ENCODE assay signal across 18 cellular contexts in the genomic region with DNA sequence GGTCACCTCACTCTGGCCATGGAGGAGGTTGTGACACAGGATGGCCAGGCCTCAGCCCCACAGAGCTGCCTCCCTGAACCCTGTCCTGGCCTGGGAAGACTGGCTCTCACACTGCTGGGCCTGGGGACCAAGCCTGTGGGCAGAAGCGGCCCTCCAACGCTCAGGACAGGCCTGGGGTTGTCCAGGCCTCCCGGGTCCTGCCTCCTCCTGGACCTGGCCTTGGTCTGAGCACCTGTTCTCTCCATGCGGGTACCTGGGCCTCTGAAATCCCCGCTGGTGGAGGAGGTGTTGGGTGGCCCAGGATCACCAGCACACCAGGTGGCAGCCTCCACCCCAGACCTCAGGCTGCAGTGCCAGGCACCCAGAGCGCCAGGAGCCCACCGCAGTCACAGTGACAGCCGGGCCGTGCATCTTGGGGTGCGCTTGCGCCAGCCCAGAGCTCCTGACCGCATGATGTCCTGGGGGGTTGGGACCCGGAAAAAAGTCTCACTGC. TPM values are rescaled to one million over a fixed set of nuclear protein-coding genes. Genes with fewer than 3 reads are reported as not detected.
A peak's percentile ranks its signal among the peaks of the same experiment; 100 is the strongest.
DNase-seq lines count a peak whose midpoint lies in the region; ATAC-seq and TF ChIP-seq lines count a peak whose summit lies in the region.
"Had no signal": no experiment of that assay in that cellular context is flagged by ENCODE, and none has a peak within 500 bp of the region (broad histone marks: within the 10 kb centered on the region; RNA-seq: fewer than 3 reads in every experiment).

No MANE protein-coding gene starts in this region.

- no peak overlapping the region for H3K9ac ChIP-seq in OCI-LY1 (ENCODE audit: low read length)

- no peaks in the 10 kb centered on the region for H3K9me2 ChIP-seq in OCI-LY1 (ENCODE audit: low read depth, low read length)

- no peak for TF ChIP-seq POLR2A in stomach (IDR thresholded peaks at IDR 0.05)

- H3K36me3 ChIP-seq in right atrium auricular region (no peaks in the 10 kb centered on the region), OCI-LY1 (ENCODE audit: insufficient read depth, low read length) (no peaks in the 10 kb centered on the region; the same call in 1 of the 2 replicates), stomach (no peaks in the 10 kb centered on the region)
- no peaks in the 10 kb centered on the region for H3K36me3 ChIP-seq in effector memory CD4-positive, alpha-beta T cell (ENCODE audit: control insufficient read depth, insufficient read depth, low read length)
- H3K36me3 ChIP-seq: adrenal gland had no signal

- no peak for ATAC-seq in right cardiac atrium
- ATAC-seq in activated T-cell treated with anti-CD3 and anti-CD28 coated beads, Interleukin-2, amount 50 U/mL, for 4 hours: no peak

- DNase-seq in right atrium auricular region (ENCODE audit: low spot score) (no peak), right cardiac atrium (no peak), stomach (no peak), hepatic stellate cell (ENCODE audit: low spot score) (no peak), activated T-cell treated with anti-CD3 and anti-CD28 coated beads for 4 hours (no peak)
- DNase-seq in effector memory CD4-positive, alpha-beta T cell: no peak
- DNase-seq in activated T-cell treated with anti-CD3 and anti-CD28 coated beads, Interleukin-2, amount 50 U/mL, for 4 hours: no peak
- DNase-seq: adrenal gland; AML-193; cerebellar nuclear complex; DND-41; foreskin melanocyte; GOT3; MM.1S; NCI-H524 treated with DMSO at 0.1 percent for 48 hours; stimulated activated CD4-positive, alpha-beta T cell treated with anti-CD3 and anti-CD28 coated beads, Interleukin-15, amount 100 ng/mL, for 24 hours had no signal

- H3K4me3 ChIP-seq in right atrium auricular region (no peak overlapping the region), right cardiac atrium (ENCODE audit: low read length) (no peak overlapping the region), OCI-LY1 (ENCODE audit: low read depth, low read length, poor library complexity, severe bottlenecking) (no peak overlapping the region), stomach (peak overlapping the region in 1 of 4 donors; percentile 6)
- no peak overlapping the region for H3K4me3 ChIP-seq in effector memory CD4-positive, alpha-beta T cell (ENCODE audit: insufficient read depth, low read depth, low read length, poor library complexity, severe bottlenecking)
- H3K4me3 ChIP-seq: adrenal gland had no signal

- intact Hi-C loops in right cardiac atrium (cut with DNase I): no loop called here
- intact Hi-C loops in stomach (cut with DNase I; ENCODE audit: low total_unique reads): no loop called here

- TF ChIP-seq CTCF in right atrium auricular region (IDR thresholded peaks at IDR 0.05): no peak
- TF ChIP-seq CTCF in OCI-LY1 (IDR thresholded peaks at IDR 0.05; ENCODE audit: low read length): no peak
- no peak for TF ChIP-seq CTCF in stomach (IDR thresholded peaks at IDR 0.05)

- H3K9me3 ChIP-seq in right atrium auricular region (no peaks in the 10 kb centered on the region), right cardiac atrium (ENCODE audit: control insufficient read depth, low read length) (no peaks in the 10 kb centered on the region), OCI-LY1 (ENCODE audit: low read length) (no peaks in the 10 kb centered on the region), stomach (no peaks in the 10 kb centered on the region)
- H3K9me3 ChIP-seq in effector memory CD4-positive, alpha-beta T cell (ENCODE audit: control insufficient read depth, low read length): no peaks in the 10 kb centered on the region
- H3K9me3 ChIP-seq: adrenal gland had no signal

- no peaks in the 10 kb centered on the region for H3K27me3 Mint-ChIP-seq in activated T-cell treated with anti-CD3 and anti-CD28 coated beads, Interleukin-2, amount 50 U/mL, for 4 hours (ENCODE audit: low read depth)
- H3K27me3 Mint-ChIP-seq: progenitor cell of endocrine pancreas had no signal

- no peak overlapping the region for H3K4me3 Mint-ChIP-seq in activated T-cell treated with anti-CD3 and anti-CD28 coated beads, Interleukin-2, amount 50 U/mL, for 4 hours

- no peak for TF ChIP-seq EP300 in stomach (IDR thresholded peaks at IDR 0.05)

- no peaks in the 10 kb centered on the region for H3K79me2 ChIP-seq in OCI-LY1 (ENCODE audit: insufficient read depth, low read length)

- H3F3A ChIP-seq in OCI-LY1 (ENCODE audit: insufficient read depth, low read length): no peaks in the 10 kb centered on the region

- H3K27ac ChIP-seq in right atrium auricular region: peak overlapping the region; percentile 17 to 39
- no peak overlapping the region for H3K27ac ChIP-seq in right cardiac atrium (ENCODE audit: low read length)
- H3K27ac ChIP-seq in OCI-LY1 (ENCODE audit: low read depth, low read length, poor library complexity, severe bottlenecking): peak overlapping the region; percentile 39
- H3K27ac ChIP-seq in effector memory CD4-positive, alpha-beta T cell (ENCODE audit: insufficient read depth, low read length, poor library complexity, severe bottlenecking): peak overlapping the region; percentile 71
- peak overlapping the region; percentile 55 to 84 (median 64) for H3K27ac ChIP-seq in stomach

- no peaks in the 10 kb centered on the region for H3K36me3 Mint-ChIP-seq in activated T-cell treated with anti-CD3 and anti-CD28 coated beads, Interleukin-2, amount 50 U/mL, for 4 hours (ENCODE audit: insufficient read depth)

- no peak overlapping the region for H3K4me2 ChIP-seq in OCI-LY1 (ENCODE audit: low read length)

- WGBS in right cardiac atrium: 96% methylated on average over 13 of the region's 13 CpGs
- 83 to 93% (median 92%) methylated on average over 7 to 13 of the region's 13 CpGs for WGBS in stomach, 5 donors

- H3K4me1 ChIP-seq in right atrium auricular region (peaks cover 0 to 11% of the 10 kb centered on the region in 2 donors), right cardiac atrium (ENCODE audit: control insufficient read depth, insufficient read depth, low read length) (no peaks in the 10 kb centered on the region), OCI-LY1 (ENCODE audit: insufficient read depth, low read length, severe bottlenecking) (peaks cover 4% of the 10 kb centered on the region), stomach (peaks cover 14 to 41% (median 30%) of the 10 kb centered on the region in 4 donors)
- H3K4me1 ChIP-seq in effector memory CD4-positive, alpha-beta T cell (ENCODE audit: control insufficient read depth, insufficient read depth, low read length, poor library complexity, severe bottlenecking): peaks cover 7% of the 10 kb centered on the region
- H3K4me1 ChIP-seq: adrenal gland had no signal

- H4K20me1 ChIP-seq in OCI-LY1 (ENCODE audit: insufficient read depth, low read length): no peaks in the 10 kb centered on the region

- H3K9me3 Mint-ChIP-seq in activated T-cell treated with anti-CD3 and anti-CD28 coated beads, Interleukin-2, amount 50 U/mL, for 4 hours: no peaks in the 10 kb centered on the region

- peaks cover 18% of the 10 kb centered on the region for H3K4me1 Mint-ChIP-seq in activated T-cell treated with anti-CD3 and anti-CD28 coated beads, Interleukin-2, amount 50 U/mL, for 4 hours (ENCODE audit: low read depth)

- H2AFZ ChIP-seq in OCI-LY1 (ENCODE audit: low read length): no peak overlapping the region

- H3K27me3 ChIP-seq in right atrium auricular region: no peaks in the 10 kb centered on the region
- H3K27me3 ChIP-seq in right cardiac atrium (ENCODE audit: control insufficient read depth, insufficient read depth): no peaks in the 10 kb centered on the region
- H3K27me3 ChIP-seq in OCI-LY1 (ENCODE audit: insufficient read depth, low read length): peaks cover 4% of the 10 kb centered on the region; the same call in 1 of the 2 replicates
- H3K27me3 ChIP-seq in effector memory CD4-positive, alpha-beta T cell (replicated peaks; ENCODE audit: control insufficient read depth, insufficient read depth, low read length, poor library complexity, severe bottlenecking): no peaks in the 10 kb centered on the region
- H3K27me3 ChIP-seq in stomach: no peaks in the 10 kb centered on the region
- H3K27me3 ChIP-seq: adrenal gland had no signal

RNA-seq across cellular contexts. Expression of a gene that starts 16.1 kb away (rescaled TPM):
- total RNA-seq in right atrium auricular region (10 to 100 TPM; 64.5 to 66.9 TPM), right cardiac atrium (10 to 100 TPM; 39.9 to 55.8 (median 49.9) TPM), stomach (100 to 1,000 TPM in 3 of 5 donors, 10 to 100 TPM in 2; 51.9 to 802 (median 298) TPM)
- polyA plus RNA-seq in right cardiac atrium (39.0 TPM), stomach (10 to 100 TPM; 75.6 to 87.6 (median 81.6) TPM)
- 100 to 1,000 TPM; 426 to 498 (median 461) TPM for total RNA-seq in activated T-cell treated with anti-CD3 and anti-CD28 coated beads, Interleukin-2, amount 50 U/mL, for 4 hours

RNA-seq across cellular contexts. Expression of a gene that starts 26.0 kb away (rescaled TPM):
- total RNA-seq in right atrium auricular region (10 to 100 TPM; 16.1 to 28.5 TPM), right cardiac atrium (10 to 100 TPM; 22.1 to 40.0 (median 26.8) TPM), stomach (10 to 100 TPM; 35.4 to 83.0 (median 81.1) TPM)
- polyA plus RNA-seq in right cardiac atrium (21.8 TPM), stomach (10 to 100 TPM; 19.4 to 30.4 (median 29.0) TPM)
- total RNA-seq in activated T-cell treated with anti-CD3 and anti-CD28 coated beads, Interleukin-2, amount 50 U/mL, for 4 hours: 10 to 100 TPM; 62.8 to 71.2 (median 64.2) TPM

RNA-seq across cellular contexts. Expression of a gene that starts 26.2 kb away (rescaled TPM):
- total RNA-seq in right atrium auricular region (10 to 100 TPM; 19.7 to 19.8 TPM), right cardiac atrium (10 to 100 TPM; 13.2 to 19.7 (median 17.4) TPM), stomach (10 to 100 TPM in 2 of 5 donors, 1 to 10 TPM in 3; 2.3 to 30.7 (median 9.4) TPM)
- polyA plus RNA-seq in right cardiac atrium (13.0 TPM), stomach (1 to 10 TPM; 3.8 to 9.2 (median 8.8) TPM)
- total RNA-seq in activated T-cell treated with anti-CD3 and anti-CD28 coated beads, Interleukin-2, amount 50 U/mL, for 4 hours: 10 to 100 TPM; 13.5 to 18.6 (median 14.6) TPM
